ENCODE assay signal across 17 cellular contexts in genomic region chr11:13116491-13116890, GRCh38.
A peak's percentile ranks its signal among the peaks of the same experiment; 100 is the strongest.
DNase-seq lines count a peak whose midpoint lies in the region; ATAC-seq, FAIRE-seq and TF ChIP-seq lines count a peak whose summit lies in the region.
"Had no signal": no experiment of that assay in that cellular context is flagged by ENCODE, and none has a peak within 500 bp of the region (broad histone marks: within the 10 kb centered on the region; RNA-seq: fewer than 3 reads in every experiment).

No MANE protein-coding gene starts in this region.

- WGBS in IMR-90 (ENCODE audit: extremely low coverage in 2 of 2, insufficient read length in 1 of 2), 2 experiments: no CpG with 5 or more reads among the region's 2 CpGs
- WGBS in hepatocyte (ENCODE audit: low lambda C conversion rate, missing lambda C conversion rate): 78% methylated on average over 2 of the region's 2 CpGs

- intact Hi-C loops in IMR-90 (cut with micrococcal nuclease): no loop called here
- intact Hi-C loops in activated T-helper 2 cell treated with anti-CD3 and anti-CD28 coated beads, Interferon-gamma antibody, Interleukin-2, Interleukin-4, amounts not matched to agents 10 μg/mL and 5 μg/mL and 100 μg/mL, durations not matched to agents 14 hours and 24 hours and 36 hours (cut with micrococcal nuclease): no loop called here

- no peak overlapping the region for H3K4me3 ChIP-seq in IMR-90 (ENCODE audit: insufficient read depth, low read depth, low read length)
- no peak overlapping the region for H3K4me3 ChIP-seq in astrocyte (ENCODE audit: insufficient read depth, low read depth, low read length)
- H3K4me3 ChIP-seq in parathyroid adenoma (ENCODE audit: low read depth, low read length): no peak overlapping the region
- no peak overlapping the region for H3K4me3 ChIP-seq in hepatocyte

- no TSS peak for BruUV-seq in IMR-90 (replicated peaks; lab: Mats Ljungman, UMichigan)

- H3K9me1 ChIP-seq in IMR-90 (ENCODE audit: insufficient read depth, low read length): peaks cover 13% of the 10 kb centered on the region

- H2AK5ac ChIP-seq in IMR-90 (ENCODE audit: low read depth, low read length): 0 out of 2 replicates have a peak overlapping the region, but pooled peaks have one; percentile 4

- peak overlapping the region; percentile 93; the same call in 1 of the 2 replicates for H2BK20ac ChIP-seq in IMR-90 (ENCODE audit: low read depth, low read length)

- FAIRE-seq in astrocyte (lab: Jason Lieb, UNC): no peak
- FAIRE-seq: A204.1, D721Med, H54 had no signal

- H3K18ac ChIP-seq in IMR-90 (ENCODE audit: low read depth, low read length): no peak overlapping the region

- 0 out of 2 replicates have a peak overlapping the region, but pooled peaks have one; percentile 15 for H4K91ac ChIP-seq in IMR-90 (ENCODE audit: insufficient read depth, low read depth, low read length)

- no peaks in the 10 kb centered on the region for H3K9me2 ChIP-seq in hepatocyte (replicated peaks; ENCODE audit: insufficient read depth)

- peak overlapping the region; percentile 70; the same call in 2 of the 3 replicates for H2BK15ac ChIP-seq in IMR-90 (ENCODE audit: low read depth, low read length)

- no peak overlapping the region for H2AFZ ChIP-seq in IMR-90 (replicated peaks; ENCODE audit: low read length, poor library complexity)
- no peak overlapping the region for H2AFZ ChIP-seq in astrocyte (ENCODE audit: low read depth, low read length)
- peak overlapping the region; percentile 46 for H2AFZ ChIP-seq in parathyroid adenoma
- no peak overlapping the region for H2AFZ ChIP-seq in hepatocyte

- no peaks in the 10 kb centered on the region for H3K79me1 ChIP-seq in IMR-90 (ENCODE audit: low read depth in 1 of 2, low read length in 2 of 2)

- H4K8ac ChIP-seq in IMR-90 (ENCODE audit: low read depth in 2 of 2, low read length in 2 of 2): no peak overlapping the region

- no peak overlapping the region for H3K4me3 Mint-ChIP-seq in astrocyte (ENCODE audit: unreplicated experiment)
- no peak overlapping the region for H3K4me3 Mint-ChIP-seq in activated T-helper 2 cell treated with anti-CD3 and anti-CD28 coated beads, Interferon-gamma antibody, Interleukin-2, Interleukin-4, amounts not matched to agents 10 μg/mL and 5 μg/mL and 100 μg/mL, durations not matched to agents 14 hours and 24 hours and 36 hours (ENCODE audit: low read depth)
- H3K4me3 Mint-ChIP-seq in stimulated activated memory B cell treated with anti-CD40 and anti-IgM and Interleukin-4, amounts not matched to agents 10 μg/mL and 1 μg/mL and 100 μg/mL, for 72 hours: no peak overlapping the region
- H3K4me3 Mint-ChIP-seq: CD14-positive monocyte; CD8-positive, alpha-beta T cell had no signal

- POLR2A ChIA-PET in IMR-90 (lab: Charles Lee; ENCODE audit: unreplicated experiment): no interaction called here

- H3K23ac ChIP-seq in IMR-90 (ENCODE audit: low read depth, low read length): no peak overlapping the region

- H4K5ac ChIP-seq in IMR-90 (ENCODE audit: low read depth, low read length): no peak overlapping the region

- TF ChIP-seq POLR2A in IMR-90 (IDR thresholded peaks at IDR 0.05; ENCODE audit: low read depth, low read length): no peak

- H2BK5ac ChIP-seq in IMR-90 (ENCODE audit: low read depth, low read length, poor library complexity, severe bottlenecking): no peak overlapping the region

- H3K9me3 ChIP-seq in IMR-90 (ENCODE audit: control insufficient read depth, insufficient read depth, low read length) (no peaks in the 10 kb centered on the region), astrocyte (ENCODE audit: insufficient read depth, low read depth, low read length) (no peaks in the 10 kb centered on the region), parathyroid adenoma (ENCODE audit: control insufficient read depth, low read length) (no peaks in the 10 kb centered on the region), hepatocyte (ENCODE audit: low read depth) (no peaks in the 10 kb centered on the region)

- H3K9ac ChIP-seq in IMR-90 (ENCODE audit: low read depth, low read length): no peak overlapping the region
- no peak overlapping the region for H3K9ac ChIP-seq in astrocyte (ENCODE audit: low read length)
- H3K9ac ChIP-seq in parathyroid adenoma: no peak overlapping the region

- no peak overlapping the region for H2AK9ac ChIP-seq in IMR-90 (replicated peaks; ENCODE audit: low read depth, low read length, poor library complexity)

- dilution Hi-C loops in IMR-90 (cut with HindIII; ENCODE audit: low sequenced_read_pairs, unreplicated experiment): no loop called here

- in situ Hi-C loops in IMR-90 (cut with MboI; ENCODE audit: low sequenced_read_pairs): no loop called here

- no peaks in the 10 kb centered on the region for H3K36me3 ChIP-seq in IMR-90 (ENCODE audit: control insufficient read depth, insufficient read depth, low read length)
- no peaks in the 10 kb centered on the region for H3K36me3 ChIP-seq in astrocyte (ENCODE audit: insufficient read depth, low read length)
- H3K36me3 ChIP-seq in parathyroid adenoma (ENCODE audit: control insufficient read depth, insufficient read depth, low read length): no peaks in the 10 kb centered on the region
- H3K36me3 ChIP-seq in hepatocyte (replicated peaks; ENCODE audit: insufficient read depth, low read depth): no peaks in the 10 kb centered on the region

- CTCF ChIA-PET in IMR-90 (lab: Yijun Ruan, JAX): interaction anchor here (1.0 kb wide), 1 partner anchor 12 kb away, joined by 3 read pairs; no protein-coding TSS in a partner anchor

- peak overlapping the region; percentile 41 for H3K27ac Mint-ChIP-seq in astrocyte (ENCODE audit: unreplicated experiment)
- H3K27ac Mint-ChIP-seq in activated T-helper 2 cell treated with anti-CD3 and anti-CD28 coated beads, Interferon-gamma antibody, Interleukin-2, Interleukin-4, amounts not matched to agents 10 μg/mL and 5 μg/mL and 100 μg/mL, durations not matched to agents 14 hours and 24 hours and 36 hours: no peak overlapping the region
- H3K27ac Mint-ChIP-seq in stimulated activated memory B cell treated with anti-CD40 and anti-IgM and Interleukin-4, amounts not matched to agents 10 μg/mL and 1 μg/mL and 100 μg/mL, for 72 hours: no peak overlapping the region
- H3K27ac Mint-ChIP-seq: CD14-positive monocyte; CD8-positive, alpha-beta T cell had no signal

- no peak for TF ChIP-seq RAD21 in IMR-90 (IDR thresholded peaks at IDR 0.05; ENCODE audit: low read length)

- H3K79me2 ChIP-seq in astrocyte (ENCODE audit: insufficient read depth, low read length) (no peaks in the 10 kb centered on the region), parathyroid adenoma (no peaks in the 10 kb centered on the region), hepatocyte (no peaks in the 10 kb centered on the region)

- H3K14ac ChIP-seq in IMR-90 (replicated peaks; ENCODE audit: low read depth, low read length): no peak overlapping the region

- peak; percentile 81 for DNase-seq in EH (ENCODE audit: low read depth)
- DNase-seq in IMR-90: no peak
- DNase-seq in astrocyte (ENCODE audit: low read depth): no peak
- no peak for DNase-seq in activated T-helper 2 cell treated with anti-CD3 and anti-CD28 coated beads, Interferon-gamma antibody, Interleukin-2, Interleukin-4, amounts not matched to agents 10 μg/mL and 5 μg/mL and 100 μg/mL, durations not matched to agents 14 hours and 24 hours and 36 hours (ENCODE audit: low spot score)
- DNase-seq in hepatocyte (ENCODE audit: low spot score): no peak
- DNase-seq in NCI-H2081 (lab: John Stamatoyannopoulos, UW): no peak
- DNase-seq: CD8-positive, alpha-beta T cell; COR-L47; DMS153; DMS79 treated with DMSO at 0.1 percent for 48 hours had no signal

- peaks cover 2% of the 10 kb centered on the region for H3K9me3 Mint-ChIP-seq in astrocyte (ENCODE audit: unreplicated experiment)
- no peaks in the 10 kb centered on the region for H3K9me3 Mint-ChIP-seq in activated T-helper 2 cell treated with anti-CD3 and anti-CD28 coated beads, Interferon-gamma antibody, Interleukin-2, Interleukin-4, amounts not matched to agents 10 μg/mL and 5 μg/mL and 100 μg/mL, durations not matched to agents 14 hours and 24 hours and 36 hours
- no peaks in the 10 kb centered on the region for H3K9me3 Mint-ChIP-seq in stimulated activated memory B cell treated with anti-CD40 and anti-IgM and Interleukin-4, amounts not matched to agents 10 μg/mL and 1 μg/mL and 100 μg/mL, for 72 hours
- H3K9me3 Mint-ChIP-seq: CD14-positive monocyte; CD8-positive, alpha-beta T cell had no signal

- no peak overlapping the region for H3K27ac ChIP-seq in IMR-90 (ENCODE audit: insufficient read depth, low read length)
- H3K27ac ChIP-seq in astrocyte (ENCODE audit: low read depth, low read length): no peak overlapping the region
- peak overlapping the region; percentile 92 for H3K27ac ChIP-seq in parathyroid adenoma
- no peak overlapping the region for H3K27ac ChIP-seq in hepatocyte

- no peak for ATAC-seq in IMR-90 (ENCODE audit: low read depth)
- ATAC-seq in stimulated activated memory B cell treated with anti-CD40 and anti-IgM and Interleukin-4, amounts not matched to agents 10 μg/mL and 1 μg/mL and 100 μg/mL, for 72 hours: no peak
- ATAC-seq: CD8-positive, alpha-beta T cell; HCT116 had no signal

- H3K27me3 Mint-ChIP-seq in astrocyte (ENCODE audit: low read depth, unreplicated experiment): no peaks in the 10 kb centered on the region
- peaks cover 11% of the 10 kb centered on the region for H3K27me3 Mint-ChIP-seq in activated T-helper 2 cell treated with anti-CD3 and anti-CD28 coated beads, Interferon-gamma antibody, Interleukin-2, Interleukin-4, amounts not matched to agents 10 μg/mL and 5 μg/mL and 100 μg/mL, durations not matched to agents 14 hours and 24 hours and 36 hours (ENCODE audit: low read depth)
- no peaks in the 10 kb centered on the region for H3K27me3 Mint-ChIP-seq in stimulated activated memory B cell treated with anti-CD40 and anti-IgM and Interleukin-4, amounts not matched to agents 10 μg/mL and 1 μg/mL and 100 μg/mL, for 72 hours

- peaks cover 57% of the 10 kb centered on the region for H3K4me1 Mint-ChIP-seq in astrocyte (ENCODE audit: low read depth, unreplicated experiment)
- no peaks in the 10 kb centered on the region for H3K4me1 Mint-ChIP-seq in activated T-helper 2 cell treated with anti-CD3 and anti-CD28 coated beads, Interferon-gamma antibody, Interleukin-2, Interleukin-4, amounts not matched to agents 10 μg/mL and 5 μg/mL and 100 μg/mL, durations not matched to agents 14 hours and 24 hours and 36 hours (ENCODE audit: low read depth)
- H3K4me1 Mint-ChIP-seq in stimulated activated memory B cell treated with anti-CD40 and anti-IgM and Interleukin-4, amounts not matched to agents 10 μg/mL and 1 μg/mL and 100 μg/mL, for 72 hours: no peaks in the 10 kb centered on the region

- H4K20me1 ChIP-seq in IMR-90 (ENCODE audit: insufficient read depth, low read length) (no peaks in the 10 kb centered on the region), astrocyte (ENCODE audit: insufficient read depth, low read length) (no peaks in the 10 kb centered on the region), hepatocyte (ENCODE audit: insufficient read depth, poor library complexity, severe bottlenecking) (no peaks in the 10 kb centered on the region)

- TF ChIP-seq CTCF in IMR-90 (conservative IDR thresholded peaks at IDR 0.05; ENCODE audit: low read depth, low read length): no peak
- TF ChIP-seq CTCF in astrocyte (IDR thresholded peaks at IDR 0.05; ENCODE audit: insufficient read depth, low read depth, low read length): no peak
- no peak for TF ChIP-seq CTCF in parathyroid adenoma (IDR thresholded peaks at IDR 0.05)
- no peak for TF ChIP-seq CTCF in hepatocyte (IDR thresholded peaks at IDR 0.05; ENCODE audit: poor library complexity)

- H3K27me3 ChIP-seq in IMR-90 (ENCODE audit: control insufficient read depth, insufficient read depth, low read length) (no peaks in the 10 kb centered on the region), astrocyte (ENCODE audit: insufficient read depth, low read length) (no peaks in the 10 kb centered on the region), parathyroid adenoma (ENCODE audit: control insufficient read depth, insufficient read depth, low read length) (no peaks in the 10 kb centered on the region), hepatocyte (no peaks in the 10 kb centered on the region)

- peak overlapping the region; percentile 70 for H3K4ac ChIP-seq in IMR-90 (ENCODE audit: low read depth, low read length)

- H3K4me2 ChIP-seq in IMR-90 (ENCODE audit: low read depth, low read length) (no peak overlapping the region), astrocyte (ENCODE audit: low read length) (no peak overlapping the region), parathyroid adenoma (ENCODE audit: low read length) (no peak overlapping the region), hepatocyte (no peak overlapping the region)

- H3K36me3 Mint-ChIP-seq in astrocyte (ENCODE audit: low read depth, unreplicated experiment): no peaks in the 10 kb centered on the region
- no peaks in the 10 kb centered on the region for H3K36me3 Mint-ChIP-seq in activated T-helper 2 cell treated with anti-CD3 and anti-CD28 coated beads, Interferon-gamma antibody, Interleukin-2, Interleukin-4, amounts not matched to agents 10 μg/mL and 5 μg/mL and 100 μg/mL, durations not matched to agents 14 hours and 24 hours and 36 hours (ENCODE audit: low read depth)
- H3K36me3 Mint-ChIP-seq in stimulated activated memory B cell treated with anti-CD40 and anti-IgM and Interleukin-4, amounts not matched to agents 10 μg/mL and 1 μg/mL and 100 μg/mL, for 72 hours: no peaks in the 10 kb centered on the region
- H3K36me3 Mint-ChIP-seq: CD14-positive monocyte; CD8-positive, alpha-beta T cell had no signal

- peaks cover 18% of the 10 kb centered on the region for H3K4me1 ChIP-seq in IMR-90 (ENCODE audit: control insufficient read depth, insufficient read depth, low read length)
- H3K4me1 ChIP-seq in astrocyte (ENCODE audit: insufficient read depth, low read length): peaks cover 56% of the 10 kb centered on the region
- peaks cover 31% of the 10 kb centered on the region for H3K4me1 ChIP-seq in parathyroid adenoma
- H3K4me1 ChIP-seq in hepatocyte (ENCODE audit: insufficient read depth): peaks cover 12% of the 10 kb centered on the region

- no peak overlapping the region for H3K56ac ChIP-seq in IMR-90 (ENCODE audit: extremely low read depth, insufficient read depth, low read length)

- peak overlapping the region; percentile 91; the same call in 1 of the 2 replicates for H2BK120ac ChIP-seq in IMR-90 (ENCODE audit: low read depth, low read length)
